ENCODE assay signal across 20 cellular contexts in the genomic region with DNA sequence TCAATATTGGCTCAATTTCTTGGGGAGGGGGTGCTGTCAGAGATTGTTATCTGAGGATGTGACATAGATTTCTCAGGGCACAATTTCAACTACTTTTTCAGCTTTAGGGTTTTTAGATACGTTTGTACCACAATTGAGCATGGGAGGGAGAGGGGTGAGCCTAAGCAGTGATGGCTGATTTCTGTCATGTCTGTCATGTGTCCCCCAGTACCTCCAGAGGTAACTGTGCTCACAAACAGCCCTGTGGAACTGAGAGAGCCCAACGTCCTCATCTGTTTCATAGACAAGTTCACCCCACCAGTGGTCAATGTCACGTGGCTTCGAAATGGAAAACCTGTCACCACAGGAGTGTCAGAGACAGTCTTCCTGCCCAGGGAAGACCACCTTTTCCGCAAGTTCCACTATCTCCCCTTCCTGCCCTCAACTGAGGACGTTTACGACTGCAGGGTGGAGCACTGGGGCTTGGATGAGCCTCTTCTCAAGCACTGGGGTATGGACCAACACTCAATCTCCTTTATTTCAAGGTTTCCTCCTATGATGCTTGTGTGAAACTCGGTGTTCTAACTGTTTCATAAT. TPM values are rescaled to one million over a fixed set of nuclear protein-coding genes. Genes with fewer than 3 reads are reported as not detected.
DNase-seq lines count a peak whose midpoint lies in the region; TF ChIP-seq lines count a peak whose summit lies in the region.
"Had no signal": no experiment of that assay in that cellular context is flagged by ENCODE, and none has a peak within 500 bp of the region (broad histone marks: within the 10 kb centered on the region; RNA-seq: fewer than 3 reads in every experiment).

No MANE protein-coding gene starts in this region.

- no peaks in the 10 kb centered on the region for H3K9me2 ChIP-seq in SU-DHL-6 (replicated peaks; ENCODE audit: insufficient read depth, low read length)

- no peaks in the 10 kb centered on the region for H3K27me3 ChIP-seq in SU-DHL-6 (ENCODE audit: low read length)
- H3K27me3 ChIP-seq in osteoblast (ENCODE audit: insufficient read depth, low read length), result no peaks in the 10 kb centered on the region

- peaks cover 22% of the 10 kb centered on the region for H3K79me2 ChIP-seq in SU-DHL-6 (ENCODE audit: insufficient read depth, low read length)
- no peaks in the 10 kb centered on the region for H3K79me2 ChIP-seq in osteoblast (ENCODE audit: insufficient read depth, low read length)

- H3K4me1 ChIP-seq in osteoblast (ENCODE audit: insufficient read depth, low read length), result no peaks in the 10 kb centered on the region
- H3K4me1 ChIP-seq: BE2C, HAP-1, SJSA1 had no signal

- H3K9me3 Mint-ChIP-seq in activated T-cell treated with anti-CD3 and anti-CD28 coated beads, Interleukin-2, amount 50 U/mL, for 24 hours, result no peaks in the 10 kb centered on the region
- H3K9me3 Mint-ChIP-seq: T-cell had no signal

- peak overlapping the region; percentile 14 for H3K4me3 ChIP-seq in GM12875 (ENCODE audit: low read depth, low read length)
- H3K4me3 ChIP-seq in SU-DHL-6 (ENCODE audit: insufficient read depth, low read length, poor library complexity, severe bottlenecking), result no peak overlapping the region
- H3K4me3 ChIP-seq in osteoblast (ENCODE audit: insufficient read depth, low read length), result no peak overlapping the region
- H3K4me3 ChIP-seq: HAP-1, SJSA1 had no signal

- H3K27me3 Mint-ChIP-seq in activated T-cell treated with anti-CD3 and anti-CD28 coated beads, Interleukin-2, amount 50 U/mL, for 24 hours, result peaks cover 26% of the 10 kb centered on the region

- H3K4me1 Mint-ChIP-seq in activated T-cell treated with anti-CD3 and anti-CD28 coated beads, Interleukin-2, amount 50 U/mL, for 24 hours (ENCODE audit: low read depth), result peaks cover 17% of the 10 kb centered on the region

- H3K4me2 ChIP-seq in SU-DHL-6 (ENCODE audit: low read depth, low read length, poor library complexity, severe bottlenecking), result peak overlapping the region; percentile 62
- H3K4me2 ChIP-seq in osteoblast (ENCODE audit: insufficient read depth, low read length), result no peak overlapping the region

- no peak for TF ChIP-seq CTCF in GM12875 (IDR thresholded peaks at IDR 0.05; ENCODE audit: borderline replicate concordance, insufficient read depth, low read depth, low read length)
- no peak for TF ChIP-seq CTCF in SU-DHL-6 (IDR thresholded peaks at IDR 0.05; ENCODE audit: insufficient read depth, low read length, poor library complexity, severe bottlenecking)
- no peak for TF ChIP-seq CTCF in osteoblast (IDR thresholded peaks at IDR 0.05; ENCODE audit: extremely low read depth, low read depth, low read length)

- H3K9me3 ChIP-seq in SU-DHL-6 (ENCODE audit: insufficient read depth, low read length) (no peaks in the 10 kb centered on the region), osteoblast (ENCODE audit: low read depth, low read length) (no peaks in the 10 kb centered on the region)
- H3K9me3 ChIP-seq: BE2C, HAP-1, SJSA1 had no signal

- peaks cover 41% of the 10 kb centered on the region for H3F3A ChIP-seq in SU-DHL-6 (ENCODE audit: insufficient read depth)

- DNase-seq in CD1c-positive myeloid dendritic cell (ENCODE audit: extremely low spot score) (peak; percentile 25), osteoblast (ENCODE audit: insufficient read length, low spot score, missing footprints) (peak; percentile 44), RKO (ENCODE audit: low spot score) (no peak), NCI-H2081 (lab: John Stamatoyannopoulos, UW) (no peak), HK-2 (ENCODE audit: unreplicated experiment) (no peak)
- DNase-seq in activated T-cell treated with anti-CD3 and anti-CD28 coated beads, Interleukin-2, amount 50 U/mL, for 24 hours, result no peak
- DNase-seq: ACHN, BE2C, EL, Karpas-422, MM.1S, NCI-H1105 treated with DMSO at 0.1 percent for 48 hours, NCI-H187 treated with DMSO at 0.1 percent for 48 hours, NCI-H510A, OCI-M1, T-cell had no signal

- H3K27ac ChIP-seq in SU-DHL-6 (ENCODE audit: low read depth, low read length) (no peak overlapping the region), osteoblast (ENCODE audit: low read depth, low read length) (no peak overlapping the region)
- H3K27ac ChIP-seq: SJSA1 had no signal

- H2AFZ ChIP-seq in SU-DHL-6 (ENCODE audit: low read depth, low read length, severe bottlenecking), result no peak overlapping the region
- no peak overlapping the region for H2AFZ ChIP-seq in osteoblast (ENCODE audit: low read length)

- peaks cover 52% of the 10 kb centered on the region for H3K36me3 ChIP-seq in SU-DHL-6 (ENCODE audit: low read length)
- no peaks in the 10 kb centered on the region for H3K36me3 ChIP-seq in osteoblast (ENCODE audit: insufficient read depth, low read length)
- H3K36me3 ChIP-seq: BE2C, HAP-1, SJSA1 had no signal

- H3K36me3 Mint-ChIP-seq in activated T-cell treated with anti-CD3 and anti-CD28 coated beads, Interleukin-2, amount 50 U/mL, for 24 hours (ENCODE audit: low read depth), result no peaks in the 10 kb centered on the region
- H3K36me3 Mint-ChIP-seq: T-cell had no signal

- H4K20me1 ChIP-seq in SU-DHL-6 (ENCODE audit: low read depth, low read length) (peaks cover 4% of the 10 kb centered on the region; the same call in 1 of the 2 replicates), osteoblast (ENCODE audit: insufficient read depth, low read length) (no peaks in the 10 kb centered on the region)

- H3K9ac ChIP-seq in SU-DHL-6 (ENCODE audit: low read length), result no peak overlapping the region

- no peak overlapping the region for H3K4me3 Mint-ChIP-seq in activated T-cell treated with anti-CD3 and anti-CD28 coated beads, Interleukin-2, amount 50 U/mL, for 24 hours
- H3K4me3 Mint-ChIP-seq: T-cell had no signal

- no peak overlapping the region for H3K27ac Mint-ChIP-seq in activated T-cell treated with anti-CD3 and anti-CD28 coated beads, Interleukin-2, amount 50 U/mL, for 24 hours
- H3K27ac Mint-ChIP-seq: T-cell had no signal

RNA-seq across cellular contexts. Expression of a gene that starts 3.4 kb away (rescaled TPM):
- total RNA-seq in osteoblast, result 5.8 and 50.7 TPM in 2 replicates
- total RNA-seq: SJSA1 had no signal

RNA-seq across cellular contexts. Expression of a gene that starts 36.1 kb away (rescaled TPM):
- total RNA-seq in osteoblast, result not detected in 2 replicates
- total RNA-seq: SJSA1, T-cell had no signal

Comparison
In these comparisons a context has a peak if more than half of its experiments do, and no peak if none do; other contexts are left out.
1. DNase-seq: peak in CD1c-positive myeloid dendritic cell (single experiment) and osteoblast (single experiment); none in RKO (single experiment), activated T-cell treated with anti-CD3 and anti-CD28 coated beads, Interleukin-2, amount 50 U/mL, for 24 hours (single experiment), NCI-H2081 (0 of 2) and HK-2 (single experiment).